In the genomic region with DNA sequence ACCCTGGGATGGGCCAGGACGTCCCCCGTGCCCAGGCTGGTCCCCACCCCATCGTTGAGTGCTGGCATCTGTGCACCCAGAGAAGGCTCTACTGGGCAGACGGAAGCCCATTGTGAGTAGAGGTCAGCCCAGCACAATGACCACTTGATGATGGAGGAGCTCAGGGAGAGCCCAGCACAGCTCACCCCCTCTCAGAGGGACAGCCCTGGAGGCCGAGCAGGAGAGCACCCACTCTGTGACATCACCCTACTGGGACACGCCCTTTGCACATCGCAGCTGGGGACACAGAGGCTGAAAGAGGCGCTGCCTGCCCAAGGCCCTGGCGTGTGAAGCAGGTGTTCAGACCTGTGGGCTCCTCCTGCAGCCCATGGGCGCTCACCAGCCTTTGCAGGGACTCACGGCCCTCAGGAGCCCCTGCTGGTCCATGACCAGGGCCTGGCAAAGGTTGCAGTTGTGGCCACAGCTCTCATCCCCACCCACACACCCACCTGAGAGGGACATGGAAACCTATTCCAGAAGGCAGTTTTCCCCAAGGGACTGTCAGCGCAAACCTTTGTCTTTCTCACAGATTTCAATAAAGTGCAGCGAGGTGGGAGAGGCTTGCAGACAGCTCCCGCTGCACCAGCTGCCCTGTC, we compare ENCODE assay signal across 23 cellular contexts.
DNase-seq lines count a peak whose midpoint lies in the region; ATAC-seq and TF ChIP-seq lines count a peak whose summit lies in the region.
"Had no signal": no experiment of that assay in that cellular context is flagged by ENCODE, and none has a peak within 500 bp of the region (broad histone marks: within the 10 kb centered on the region; RNA-seq: fewer than 3 reads in every experiment).

No MANE protein-coding gene starts in this region.

- H3K9me3 Mint-ChIP-seq in glutamatergic neuron (ENCODE audit: unreplicated experiment) = no peaks in the 10 kb centered on the region
- H3K9me3 Mint-ChIP-seq in activated T-cell treated with anti-CD3 and anti-CD28 coated beads, Interleukin-2, amount 50 U/mL, for 24 hours = peaks cover 5% of the 10 kb centered on the region

- H3K4me1 Mint-ChIP-seq in glutamatergic neuron (ENCODE audit: low read depth, unreplicated experiment) = no peaks in the 10 kb centered on the region
- no peaks in the 10 kb centered on the region for H3K4me1 Mint-ChIP-seq in activated T-cell treated with anti-CD3 and anti-CD28 coated beads, Interleukin-2, amount 50 U/mL, for 24 hours (ENCODE audit: low read depth)

- intact Hi-C loops in Right ventricle myocardium inferior (cut with DNase I) = no loop called here
- intact Hi-C loops in cardiac septum (cut with DNase I) = no loop called here
- intact Hi-C loops in posterior cingulate gyrus (cut with DNase I) = no loop called here

- peak; percentile 31 for DNase-seq in Right ventricle myocardium inferior (ENCODE audit: missing footprints)
- no peak for DNase-seq in cardiac septum (ENCODE audit: low spot score)
- peak; percentile 7 for DNase-seq in glutamatergic neuron
- peak in 6 of 10 donors; percentile 1 to 62 (median 29) for DNase-seq in posterior cingulate gyrus
- no peak for DNase-seq in activated T-cell treated with anti-CD3 and anti-CD28 coated beads, Interleukin-2, amount 50 U/mL, for 24 hours
- no peak for DNase-seq in dedifferentiated amniotic fluid mesenchymal stem cell (ENCODE audit: extremely low spot score)
- no peak for DNase-seq in amniotic stem cell (lab: John Stamatoyannopoulos, UW)
- DNase-seq: 8988T; Calu3; CD8-positive, alpha-beta T cell; DMS153; H7; HFFc6; KBM-7; MM.1S; NCI-H1048; NCI-H1417 treated with DMSO at 0.1 percent for 48 hours; NCI-H187; NCI-H2107; NCI-H2227 treated with DMSO at 0.1 percent for 48 hours; NCI-H510A treated with DMSO at 0.1 percent for 48 hours; NCI-H748 treated with DMSO at 0.1 percent for 48 hours; SHP77 had no signal

- TF ChIP-seq CTCF in glutamatergic neuron (IDR thresholded peaks at IDR 0.05; ENCODE audit: partially characterized antibody, unreplicated experiment) = no peak

- H3K27me3 Mint-ChIP-seq in glutamatergic neuron (ENCODE audit: unreplicated experiment) = no peaks in the 10 kb centered on the region
- H3K27me3 Mint-ChIP-seq in activated T-cell treated with anti-CD3 and anti-CD28 coated beads, Interleukin-2, amount 50 U/mL, for 24 hours = peaks cover 27% of the 10 kb centered on the region

- ATAC-seq in Right ventricle myocardium inferior = no peak
- ATAC-seq: CD8-positive, alpha-beta T cell had no signal

- H3K36me3 Mint-ChIP-seq in glutamatergic neuron (ENCODE audit: unreplicated experiment) = peaks cover 9% of the 10 kb centered on the region
- no peaks in the 10 kb centered on the region for H3K36me3 Mint-ChIP-seq in activated T-cell treated with anti-CD3 and anti-CD28 coated beads, Interleukin-2, amount 50 U/mL, for 24 hours (ENCODE audit: low read depth)
- H3K36me3 Mint-ChIP-seq: CD8-positive, alpha-beta T cell had no signal

- H3K27ac Mint-ChIP-seq in glutamatergic neuron (ENCODE audit: unreplicated experiment) = no peak overlapping the region
- H3K27ac Mint-ChIP-seq in activated T-cell treated with anti-CD3 and anti-CD28 coated beads, Interleukin-2, amount 50 U/mL, for 24 hours = no peak overlapping the region
- H3K27ac Mint-ChIP-seq: CD8-positive, alpha-beta T cell; HFFc6 had no signal

- H3K4me3 Mint-ChIP-seq in glutamatergic neuron (ENCODE audit: unreplicated experiment) = no peak overlapping the region
- H3K4me3 Mint-ChIP-seq in activated T-cell treated with anti-CD3 and anti-CD28 coated beads, Interleukin-2, amount 50 U/mL, for 24 hours = no peak overlapping the region
- H3K4me3 Mint-ChIP-seq: CD8-positive, alpha-beta T cell; HFFc6 had no signal

Comparison
In these comparisons a context has a peak if more than half of its experiments do, and no peak if none do; other contexts are left out.
1. DNase-seq: peak in Right ventricle myocardium inferior (single experiment), glutamatergic neuron (single experiment) and posterior cingulate gyrus (6 of 10); none in cardiac septum (single experiment), activated T-cell treated with anti-CD3 and anti-CD28 coated beads, Interleukin-2, amount 50 U/mL, for 24 hours (single experiment), dedifferentiated amniotic fluid mesenchymal stem cell (single experiment) and amniotic stem cell (single experiment).